Comparison of ENCODE assay signal across 8 cellular contexts in genomic region chr10:86755454-86755739, GRCh38. TPM values are rescaled to one million over a fixed set of nuclear protein-coding genes. Genes with fewer than 3 reads are reported as not detected.
A peak's percentile ranks its signal among the peaks of the same experiment; 100 is the strongest.
DNase-seq lines count a peak whose midpoint lies in the region; ATAC-seq and TF ChIP-seq lines count a peak whose summit lies in the region.

No MANE protein-coding gene starts in this region.

- H3K9me3 ChIP-seq in heart left ventricle (no peaks in the 10 kb centered on the region), upper lobe of right lung (no peaks in the 10 kb centered on the region)

- H3K27ac ChIP-seq in heart left ventricle (peak overlapping the region; percentile 83 to 100 (median 98)), angular gyrus (ENCODE audit: low read depth, low read length) (peak overlapping the region; percentile 68), upper lobe of right lung (peak overlapping the region; percentile 92)

- H3K4me1 ChIP-seq in heart left ventricle (peaks cover 0 to 40% (median 17%) of the 10 kb centered on the region in 12 donors), upper lobe of right lung (peaks cover 5% of the 10 kb centered on the region)

- H3K36me3 ChIP-seq in heart left ventricle (no peaks in the 10 kb centered on the region), upper lobe of right lung (no peaks in the 10 kb centered on the region)

- intact Hi-C loops in heart left ventricle (cut with DNase I) (loop anchor here in 7 of 10 donors (1.0 to 10.0 kb wide), 7 partner anchors 43 to 149 kb away; no protein-coding TSS in a partner anchor), cardiac septum (cut with DNase I) (no loop called here), lower leg skin (cut with DNase I; ENCODE audit: low total_unique reads) (no loop called here), upper lobe of right lung (cut with DNase I) (no loop called here)

- TF ChIP-seq CTCF in heart left ventricle (IDR thresholded peaks at IDR 0.05) (no peak), lower leg skin (IDR thresholded peaks at IDR 0.05) (no peak), upper lobe of right lung (IDR thresholded peaks at IDR 0.05) (no peak)

- no peak for DNase-seq in heart left ventricle
- no peak for DNase-seq in cardiac septum (ENCODE audit: low spot score)
- DNase-seq in lower leg skin (ENCODE audit: low spot score in 2 of 2), result no peak
- DNase-seq in upper lobe of right lung, result no peak
- DNase-seq in D341Med (ENCODE audit: low spot score), result no peak
- no peak for DNase-seq in T1000 (lab: John Stamatoyannopoulos, UW)

- H3K4me3 ChIP-seq in heart left ventricle, result peak overlapping the region; percentile 58 to 83 (median 78)
- H3K4me3 ChIP-seq in lower leg skin (ENCODE audit: low read depth, poor library complexity, severe bottlenecking), result peak overlapping the region; percentile 46
- peak overlapping the region; percentile 59 for H3K4me3 ChIP-seq in upper lobe of right lung

- H3K27me3 ChIP-seq in heart left ventricle, result peaks cover 0 to 46% (median 8%) of the 10 kb centered on the region in 9 donors
- peaks cover 12% of the 10 kb centered on the region for H3K27me3 ChIP-seq in upper lobe of right lung

- ATAC-seq in heart left ventricle, result no peak
- no peak for ATAC-seq in upper lobe of right lung
- ATAC-seq in GM19035 (IDR thresholded peaks at IDR 0.05; ENCODE audit: unreplicated experiment), result no peak

- 4 to 6% (median 5%) methylated on average over 9 of the region's 9 CpGs for WGBS in heart left ventricle, 4 donors
- 2 to 4% methylated on average over 9 of the region's 9 CpGs for WGBS in lower leg skin, 2 donors

- TF ChIP-seq POLR2A in heart left ventricle (IDR thresholded peaks at IDR 0.05) (no peak), lower leg skin (IDR thresholded peaks at IDR 0.05) (no peak)

RNA-seq across cellular contexts. Expression of gene BMPR1A, which starts 1.0 kb away (rescaled TPM):
- total RNA-seq in heart left ventricle, result 10 to 100 TPM; 19.9 to 72.0 (median 46.1) TPM
- polyA plus RNA-seq in heart left ventricle, result 10 to 100 TPM in 1 of 2 donors, 1 to 10 TPM in 1; 6.3 to 18.6 TPM
- 60.0 TPM for total RNA-seq in cardiac septum
- 10 to 100 TPM; 17.7 to 35.5 (median 26.8) TPM for total RNA-seq in lower leg skin
- 41.2 TPM for total RNA-seq in upper lobe of right lung

Comparison
In these comparisons a context has a peak if more than half of its experiments do, and no peak if none do; other contexts are left out.
1. intact Hi-C loops: an anchor here in heart left ventricle (1.0 to 10.0 kb wide); none called in cardiac septum, lower leg skin and upper lobe of right lung.